In the genomic region with DNA sequence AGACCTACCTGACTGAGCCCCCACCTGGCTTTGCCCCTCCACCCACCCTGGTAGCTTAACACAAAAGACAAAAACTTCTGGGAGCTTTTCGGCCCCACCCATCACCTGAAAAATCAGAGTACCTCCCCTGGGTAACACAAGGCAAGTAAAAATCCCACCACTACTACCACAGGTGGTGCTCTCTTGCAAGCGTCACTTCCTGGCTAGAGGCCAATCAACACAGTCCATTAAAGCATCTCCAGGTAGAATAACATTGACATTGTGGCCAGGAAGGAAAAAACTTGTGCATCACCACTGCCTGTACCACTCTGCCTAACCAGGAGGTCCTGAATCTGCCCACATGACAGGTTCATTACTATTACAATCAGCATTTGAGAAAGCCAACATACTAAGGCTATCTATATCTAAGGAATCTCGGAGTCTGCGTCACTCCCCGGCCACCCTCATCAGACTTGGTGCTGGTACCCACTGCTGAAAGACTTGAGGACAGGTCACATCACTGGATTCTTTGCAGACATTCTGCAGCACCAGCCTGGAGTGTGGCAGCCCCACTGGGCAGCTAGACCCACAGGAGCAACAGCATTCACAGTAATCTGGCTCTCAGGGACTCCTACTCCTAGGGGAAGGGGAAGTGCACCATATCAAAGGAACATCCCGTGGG, we compare ENCODE assay signal across 13 cellular contexts.
DNase-seq lines count a peak whose midpoint lies in the region; ATAC-seq and FAIRE-seq lines count a peak whose summit lies in the region.
"Had no signal": no experiment of that assay in that cellular context is flagged by ENCODE, and none has a peak within 500 bp of the region (broad histone marks: within the 10 kb centered on the region; RNA-seq: fewer than 3 reads in every experiment).

No MANE protein-coding gene starts in this region.

- FAIRE-seq in small intestine (lab: Jason Lieb, UNC) (no peak), RCC 7860 (lab: Jason Lieb, UNC) (no peak)

- peak; percentile 82 for ATAC-seq in central memory CD8-positive, alpha-beta T cell (replicated peaks; ENCODE audit: extremely low read depth, poor library complexity, severe bottlenecking)
- no peak for ATAC-seq in HG02870 (IDR thresholded peaks at IDR 0.05; ENCODE audit: unreplicated experiment)

- WGBS in small intestine, 3 donors: 80 to 86% (median 81%) methylated on average over 6 of the region's 6 CpGs

- peaks cover 39% of the 10 kb centered on the region for H3K4me1 Mint-ChIP-seq in central memory CD8-positive, alpha-beta T cell
- H3K4me1 Mint-ChIP-seq: neural crest cell had no signal

- H3K36me3 Mint-ChIP-seq in central memory CD8-positive, alpha-beta T cell (ENCODE audit: insufficient read depth): peaks cover 4% of the 10 kb centered on the region

- no peaks in the 10 kb centered on the region for H3K27me3 ChIP-seq in small intestine (ENCODE audit: control insufficient read depth in 2 of 2, insufficient read depth in 2 of 2, low read length in 2 of 2)
- H3K27me3 ChIP-seq: cardiac muscle cell had no signal

- no peaks in the 10 kb centered on the region for H3K36me3 ChIP-seq in small intestine (ENCODE audit: control insufficient read depth in 2 of 2, insufficient read depth in 2 of 2, low read length in 2 of 2)
- H3K36me3 ChIP-seq: cardiac muscle cell had no signal

- H3K27ac Mint-ChIP-seq in central memory CD8-positive, alpha-beta T cell (ENCODE audit: low read depth): no peak overlapping the region

- no peak overlapping the region for H3K4me3 Mint-ChIP-seq in central memory CD8-positive, alpha-beta T cell
- H3K4me3 Mint-ChIP-seq: neural crest cell had no signal

- peak; percentile 37 for DNase-seq in DMS79 treated with DMSO at 0.1 percent for 48 hours (lab: John Stamatoyannopoulos, UW)
- DNase-seq in DMS79 (lab: John Stamatoyannopoulos, UW): no peak
- DNase-seq in NCI-H2107 (lab: John Stamatoyannopoulos, UW): peak; percentile 30
- DNase-seq in central memory CD8-positive, alpha-beta T cell (ENCODE audit: low spot score in 2 of 2): no peak
- DNase-seq in small intestine: peak; percentile 15
- no peak for DNase-seq in mesenteric fat pad (ENCODE audit: low spot score)
- no peak for DNase-seq in RCC 7860 (ENCODE audit: low spot score)
- DNase-seq: GDM1, NCI-H1694, Right ventricle myocardium superior had no signal

- no peaks in the 10 kb centered on the region for H3K9me3 Mint-ChIP-seq in central memory CD8-positive, alpha-beta T cell
- H3K9me3 Mint-ChIP-seq: neural crest cell had no signal

- H3K4me3 ChIP-seq in small intestine (ENCODE audit: low read depth in 1 of 2, low read length in 2 of 2): no peak overlapping the region
- H3K4me3 ChIP-seq: cardiac muscle cell had no signal

- H3K9me3 ChIP-seq in small intestine (ENCODE audit: control insufficient read depth, low read depth): no peaks in the 10 kb centered on the region

- no peaks in the 10 kb centered on the region for H3K27me3 Mint-ChIP-seq in central memory CD8-positive, alpha-beta T cell

- no peak overlapping the region for H3K27ac ChIP-seq in small intestine (ENCODE audit: low read depth in 1 of 2, low read length in 1 of 2)
- H3K27ac ChIP-seq: cardiac muscle cell had no signal

- peaks cover 0 to 3% of the 10 kb centered on the region in 2 donors for H3K4me1 ChIP-seq in small intestine (ENCODE audit: control insufficient read depth in 2 of 2, insufficient read depth in 1 of 2, low read depth in 1 of 2, low read length in 1 of 2)

Comparison
In these comparisons a context has a peak if more than half of its experiments do, and no peak if none do; other contexts are left out.
1. DNase-seq: peak in DMS79 treated with DMSO at 0.1 percent for 48 hours (single experiment), NCI-H2107 (single experiment) and small intestine (single experiment); none in DMS79 (single experiment), central memory CD8-positive, alpha-beta T cell (0 of 2), mesenteric fat pad (single experiment) and RCC 7860 (single experiment).